ENCODE assay signal across 16 cellular contexts in the genomic region with DNA sequence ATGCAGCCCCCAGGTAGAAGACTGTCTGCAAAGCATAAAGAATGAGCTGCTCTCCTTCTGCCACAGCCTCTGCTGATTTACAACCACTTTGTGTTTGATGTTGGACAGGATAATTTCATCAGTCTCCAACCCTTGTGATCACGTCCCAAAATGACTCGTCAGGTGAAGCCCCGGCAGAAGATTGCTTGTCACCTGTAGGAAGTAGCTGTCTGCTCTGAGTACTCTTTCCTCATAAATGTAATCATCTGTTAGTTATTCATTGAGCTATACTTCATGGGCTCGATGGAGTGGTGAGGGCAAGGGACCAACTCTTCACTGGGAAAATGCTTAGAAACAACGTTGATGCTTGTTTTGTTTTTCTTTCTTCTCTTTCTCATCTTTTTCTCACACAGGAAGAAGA.
DNase-seq lines count a peak whose midpoint lies in the region; ATAC-seq and TF ChIP-seq lines count a peak whose summit lies in the region.
"Had no signal": no experiment of that assay in that cellular context is flagged by ENCODE, and none has a peak within 500 bp of the region (broad histone marks: within the 10 kb centered on the region; RNA-seq: fewer than 3 reads in every experiment).

No MANE protein-coding gene starts in this region.

- H2AFZ ChIP-seq in neural cell (ENCODE audit: low read depth, low read length): no peak overlapping the region
- H2AFZ ChIP-seq: GM23248 had no signal

- TF ChIP-seq CTCF in epithelial cell of esophagus (IDR thresholded peaks at IDR 0.05; ENCODE audit: insufficient read depth, low read depth, low read length, missing control alignments) (no peak), neural cell (IDR thresholded peaks at IDR 0.05; ENCODE audit: poor library complexity, severe bottlenecking) (no peak), GM20000 (IDR thresholded peaks at IDR 0.05; ENCODE audit: extremely low read depth, missing control alignments) (no peak)

- DNase-seq in NCI-H510A treated with DMSO at 0.1 percent for 48 hours (lab: John Stamatoyannopoulos, UW) (peak; percentile 7), NCI-H510A (lab: John Stamatoyannopoulos, UW) (no peak), NCI-H2227 (lab: John Stamatoyannopoulos, UW; ENCODE audit: unreplicated experiment) (peak; percentile 48), epithelial cell of esophagus (ENCODE audit: low read depth) (peak; percentile 59), DMS 273 (lab: John Stamatoyannopoulos, UW; ENCODE audit: unreplicated experiment) (no peak), left cardiac atrium (no peak), GM20000 (ENCODE audit: low spot score) (no peak)
- DNase-seq: ACHN; C1 segment of cervical spinal cord; Calu3; CD4-positive, alpha-beta T cell; GM23248 had no signal

- no peaks in the 10 kb centered on the region for H4K20me1 ChIP-seq in neural cell (ENCODE audit: insufficient read depth)

- ATAC-seq in left cardiac atrium: no peak
- ATAC-seq: GM12878, HepG2 had no signal

- H3K27me3 ChIP-seq in neural cell (ENCODE audit: insufficient read depth, low read depth, low read length): no peaks in the 10 kb centered on the region

- H3K79me2 ChIP-seq in neural cell (replicated peaks; ENCODE audit: insufficient read depth, low read length): no peaks in the 10 kb centered on the region

- intact Hi-C loops in left cardiac atrium (cut with DNase I): no loop called here

- peak overlapping the region; percentile 26 for H3K4me2 ChIP-seq in neural cell (ENCODE audit: low read length)

- H3K4me3 ChIP-seq in epithelial cell of esophagus (ENCODE audit: low read length) (no peak overlapping the region), neural cell (ENCODE audit: low read length) (no peak overlapping the region)
- H3K4me3 ChIP-seq: GM12878, GM23248, HAP-1 had no signal

- no peaks in the 10 kb centered on the region for H3K9me3 ChIP-seq in neural cell (ENCODE audit: low read length)
- H3K9me3 ChIP-seq: HAP-1 had no signal

- H3F3A ChIP-seq in neural cell (ENCODE audit: insufficient read depth, low read length, poor library complexity, severe bottlenecking): no peaks in the 10 kb centered on the region

- H3K9me2 ChIP-seq in neural cell (ENCODE audit: insufficient read depth, low read length): no peaks in the 10 kb centered on the region

- no peak overlapping the region for H3K27ac ChIP-seq in neural cell (ENCODE audit: low read length)
- H3K27ac ChIP-seq: GM23248 had no signal

- TF ChIP-seq EP300 in neural cell (conservative IDR thresholded peaks at IDR 0.05; ENCODE audit: poor library complexity, severe bottlenecking): peak; percentile 96

- H3K9ac ChIP-seq in neural cell (ENCODE audit: low read length): no peak overlapping the region
- H3K9ac ChIP-seq: GM23248 had no signal

- H3K36me3 ChIP-seq in neural cell (ENCODE audit: insufficient read depth, low read length): no peaks in the 10 kb centered on the region
- H3K36me3 ChIP-seq: HAP-1 had no signal

- no peak for TF ChIP-seq RAD21 in neural cell (conservative IDR thresholded peaks at IDR 0.05)

TF ChIP-seq in neural cell, 6 proteins besides CTCF, POLR2A, EP300 and RAD21:
- TF ChIP-seq SMC3 (conservative IDR thresholded peaks at IDR 0.05; ENCODE audit: poor library complexity): no peak
- no peak for TF ChIP-seq MXI1 (conservative IDR thresholded peaks at IDR 0.05; ENCODE audit: poor library complexity, severe bottlenecking)
- peak; percentile 82 for TF ChIP-seq POLR2AphosphoS5 (IDR thresholded peaks at IDR 0.05)
- no peak for TF ChIP-seq TAF1 (IDR thresholded peaks at IDR 0.05; ENCODE audit: low read depth)

Comparison
In these comparisons a context has a peak if more than half of its experiments do, and no peak if none do; other contexts are left out.
1. DNase-seq: peak in NCI-H510A treated with DMSO at 0.1 percent for 48 hours (single experiment), NCI-H2227 (single experiment) and epithelial cell of esophagus (single experiment); none in NCI-H510A (single experiment), DMS 273 (single experiment), left cardiac atrium (single experiment) and GM20000 (single experiment).